ENCODE assay signal across 8 cellular contexts in the genomic region with DNA sequence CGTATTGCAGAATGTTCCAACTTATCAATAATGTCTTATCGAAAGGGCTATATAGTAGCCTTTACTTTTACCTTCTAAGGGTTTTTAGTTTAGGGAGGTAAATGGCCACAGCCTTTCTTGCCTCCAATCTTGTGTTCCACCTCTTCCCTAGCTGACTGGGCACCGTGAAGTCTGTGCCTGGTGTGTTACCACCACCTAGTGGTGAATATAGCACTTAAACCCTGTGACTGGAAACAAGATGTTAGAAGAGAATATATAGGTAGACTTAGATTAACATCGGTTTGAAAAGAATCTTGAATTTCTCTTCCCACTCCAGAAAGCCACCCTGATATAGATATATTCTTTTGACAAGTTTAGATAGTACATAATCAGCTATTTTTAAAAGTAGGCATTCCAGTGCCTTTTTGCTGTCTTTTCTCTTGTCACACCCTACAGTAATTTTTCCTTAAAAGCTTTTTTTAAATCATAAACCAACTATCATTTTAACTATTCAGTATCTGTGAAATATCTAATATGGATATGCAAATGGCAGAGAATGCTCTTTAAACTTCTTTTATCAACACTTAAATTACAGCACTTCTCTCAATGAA. TPM values are rescaled to one million over a fixed set of nuclear protein-coding genes. Genes with fewer than 3 reads are reported as not detected.
DNase-seq lines count a peak whose midpoint lies in the region; ATAC-seq lines count a peak whose summit lies in the region.

No MANE protein-coding gene starts in this region.

- intact Hi-C loops in activated naive CD4-positive, alpha-beta T cell treated with anti-CD3 and anti-CD28 coated beads for 36 hours (cut with micrococcal nuclease) = loop anchor here (1.0 to 10.0 kb wide), 6 partner anchors 58 to 1311 kb away; a partner anchor contains a TSS
- intact Hi-C loops in posterior vena cava (cut with DNase I) = no loop called here

- H3K27ac Mint-ChIP-seq in activated naive CD4-positive, alpha-beta T cell treated with anti-CD3 and anti-CD28 coated beads for 36 hours = no peak overlapping the region

- DNase-seq in G401 (ENCODE audit: low spot score) (peak; percentile 67), HPDE6-E6E7 (ENCODE audit: extremely low spot score) (peak; percentile 69), RKO (ENCODE audit: low spot score) (peak; percentile 76), glomerular endothelial cell (ENCODE audit: extremely low read depth, low read depth, low spot score) (peak; percentile 20), posterior vena cava (ENCODE audit: low spot score) (peak; percentile 73), cerebellar nuclear complex (lab: John Stamatoyannopoulos, UW) (no peak)
- peak; percentile 70 for DNase-seq in activated naive CD4-positive, alpha-beta T cell treated with anti-CD3 and anti-CD28 coated beads for 36 hours

- in situ Hi-C loops in G401 (cut with HindIII; ENCODE audit: low sequenced_read_pairs) = no loop called here

- H3K36me3 Mint-ChIP-seq in activated naive CD4-positive, alpha-beta T cell treated with anti-CD3 and anti-CD28 coated beads for 36 hours (ENCODE audit: low read depth) = no peaks in the 10 kb centered on the region

- H3K9me3 Mint-ChIP-seq in activated naive CD4-positive, alpha-beta T cell treated with anti-CD3 and anti-CD28 coated beads for 36 hours = no peaks in the 10 kb centered on the region

- no peak overlapping the region for H3K4me3 Mint-ChIP-seq in activated naive CD4-positive, alpha-beta T cell treated with anti-CD3 and anti-CD28 coated beads for 36 hours

- peaks cover 6% of the 10 kb centered on the region for H3K27me3 Mint-ChIP-seq in activated naive CD4-positive, alpha-beta T cell treated with anti-CD3 and anti-CD28 coated beads for 36 hours (ENCODE audit: low read depth)

- peak; percentile 92 for ATAC-seq in GM21423 (IDR thresholded peaks at IDR 0.05; ENCODE audit: unreplicated experiment)

- CTCF ChIA-PET in activated naive CD4-positive, alpha-beta T cell treated with anti-CD3 and anti-CD28 coated beads for 36 hours (lab: Charles Lee) = interaction anchor here (0.6 to 2.1 kb wide), 21 partner anchors 9 to 721 kb away, joined by 3 to 10 read pairs (median 4); no protein-coding TSS in a partner anchor

- H3K4me1 Mint-ChIP-seq in activated naive CD4-positive, alpha-beta T cell treated with anti-CD3 and anti-CD28 coated beads for 36 hours (ENCODE audit: low read depth) = no peaks in the 10 kb centered on the region

RNA-seq across cellular contexts. Expression of a gene that starts 27.8 kb away (rescaled TPM):
- not detected in 2 replicates for total RNA-seq in G401 (2014; rRNA removed; shearing (Covaris generic))
- not detected for total RNA-seq in activated naive CD4-positive, alpha-beta T cell treated with anti-CD3 and anti-CD28 coated beads for 36 hours
- total RNA-seq in glomerular endothelial cell (not detected in 2 replicates), posterior vena cava (not detected)

RNA-seq across cellular contexts. Expression of a gene that starts 47.9 kb away (rescaled TPM):
- total RNA-seq in G401 (2014; rRNA removed; shearing (Covaris generic)) = not detected in 2 replicates
- not detected for total RNA-seq in activated naive CD4-positive, alpha-beta T cell treated with anti-CD3 and anti-CD28 coated beads for 36 hours
- total RNA-seq in glomerular endothelial cell = not detected in 2 replicates
- not detected for total RNA-seq in posterior vena cava

Comparison
In these comparisons a context has a peak if more than half of its experiments do, and no peak if none do; other contexts are left out.
1. DNase-seq: peak in G401 (single experiment), HPDE6-E6E7 (single experiment), RKO (single experiment), activated naive CD4-positive, alpha-beta T cell treated with anti-CD3 and anti-CD28 coated beads for 36 hours (single experiment), glomerular endothelial cell (single experiment) and posterior vena cava (single experiment); none in cerebellar nuclear complex (0 of 2).